In the genomic region with DNA sequence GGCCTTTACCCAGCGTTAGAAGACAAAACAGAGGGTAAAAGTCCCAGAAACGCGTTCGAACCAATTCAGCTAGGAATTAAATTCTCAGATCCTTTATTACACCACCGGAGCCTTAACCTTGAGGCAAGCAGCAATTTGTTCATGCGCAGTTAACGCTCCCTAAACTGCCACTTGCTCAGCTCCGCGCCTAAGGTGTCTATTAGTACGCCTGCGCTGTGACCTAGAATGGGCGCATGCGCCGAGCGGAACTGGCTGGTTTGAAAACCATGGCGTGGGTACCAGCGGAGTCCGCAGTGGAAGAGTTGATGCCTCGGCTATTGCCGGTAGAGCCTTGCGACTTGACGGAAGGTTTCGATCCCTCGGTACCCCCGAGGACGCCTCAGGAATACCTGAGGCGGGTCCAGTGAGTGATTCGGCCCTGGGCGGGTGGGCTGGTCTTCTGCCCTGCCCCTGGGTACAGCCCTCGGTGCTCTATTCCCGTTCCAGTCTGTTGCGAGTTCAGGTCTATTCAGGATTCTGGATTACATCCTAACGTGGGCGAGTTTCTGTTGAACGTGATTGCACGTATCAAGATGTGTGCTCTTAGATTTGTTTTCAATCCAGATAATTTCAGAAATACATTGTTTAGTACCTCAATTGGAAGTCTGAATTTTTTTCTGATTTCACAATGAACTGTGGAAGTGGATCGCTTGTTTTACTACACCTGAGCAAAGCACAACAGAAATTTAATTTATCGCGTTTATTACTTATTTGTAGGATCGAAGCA, we compare ENCODE assay signal across 1 cellular context.
TF ChIP-seq lines count a peak whose summit lies in the region.

A gene with protein sequence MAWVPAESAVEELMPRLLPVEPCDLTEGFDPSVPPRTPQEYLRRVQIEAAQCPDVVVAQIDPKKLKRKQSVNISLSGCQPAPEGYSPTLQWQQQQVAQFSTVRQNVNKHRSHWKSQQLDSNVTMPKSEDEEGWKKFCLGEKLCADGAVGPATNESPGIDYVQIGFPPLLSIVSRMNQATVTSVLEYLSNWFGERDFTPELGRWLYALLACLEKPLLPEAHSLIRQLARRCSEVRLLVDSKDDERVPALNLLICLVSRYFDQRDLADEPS (plus strand): TSS at position 251 of the 766 bp plus-strand sequence. CDS start 16 bp downstream, at position 267.

TF ChIP-seq in HepG2, 621 proteins besides CTCF, POLR2A, EP300 and RAD21 (continued from another document and continues in another):
- TF ChIP-seq, protein P1, sequence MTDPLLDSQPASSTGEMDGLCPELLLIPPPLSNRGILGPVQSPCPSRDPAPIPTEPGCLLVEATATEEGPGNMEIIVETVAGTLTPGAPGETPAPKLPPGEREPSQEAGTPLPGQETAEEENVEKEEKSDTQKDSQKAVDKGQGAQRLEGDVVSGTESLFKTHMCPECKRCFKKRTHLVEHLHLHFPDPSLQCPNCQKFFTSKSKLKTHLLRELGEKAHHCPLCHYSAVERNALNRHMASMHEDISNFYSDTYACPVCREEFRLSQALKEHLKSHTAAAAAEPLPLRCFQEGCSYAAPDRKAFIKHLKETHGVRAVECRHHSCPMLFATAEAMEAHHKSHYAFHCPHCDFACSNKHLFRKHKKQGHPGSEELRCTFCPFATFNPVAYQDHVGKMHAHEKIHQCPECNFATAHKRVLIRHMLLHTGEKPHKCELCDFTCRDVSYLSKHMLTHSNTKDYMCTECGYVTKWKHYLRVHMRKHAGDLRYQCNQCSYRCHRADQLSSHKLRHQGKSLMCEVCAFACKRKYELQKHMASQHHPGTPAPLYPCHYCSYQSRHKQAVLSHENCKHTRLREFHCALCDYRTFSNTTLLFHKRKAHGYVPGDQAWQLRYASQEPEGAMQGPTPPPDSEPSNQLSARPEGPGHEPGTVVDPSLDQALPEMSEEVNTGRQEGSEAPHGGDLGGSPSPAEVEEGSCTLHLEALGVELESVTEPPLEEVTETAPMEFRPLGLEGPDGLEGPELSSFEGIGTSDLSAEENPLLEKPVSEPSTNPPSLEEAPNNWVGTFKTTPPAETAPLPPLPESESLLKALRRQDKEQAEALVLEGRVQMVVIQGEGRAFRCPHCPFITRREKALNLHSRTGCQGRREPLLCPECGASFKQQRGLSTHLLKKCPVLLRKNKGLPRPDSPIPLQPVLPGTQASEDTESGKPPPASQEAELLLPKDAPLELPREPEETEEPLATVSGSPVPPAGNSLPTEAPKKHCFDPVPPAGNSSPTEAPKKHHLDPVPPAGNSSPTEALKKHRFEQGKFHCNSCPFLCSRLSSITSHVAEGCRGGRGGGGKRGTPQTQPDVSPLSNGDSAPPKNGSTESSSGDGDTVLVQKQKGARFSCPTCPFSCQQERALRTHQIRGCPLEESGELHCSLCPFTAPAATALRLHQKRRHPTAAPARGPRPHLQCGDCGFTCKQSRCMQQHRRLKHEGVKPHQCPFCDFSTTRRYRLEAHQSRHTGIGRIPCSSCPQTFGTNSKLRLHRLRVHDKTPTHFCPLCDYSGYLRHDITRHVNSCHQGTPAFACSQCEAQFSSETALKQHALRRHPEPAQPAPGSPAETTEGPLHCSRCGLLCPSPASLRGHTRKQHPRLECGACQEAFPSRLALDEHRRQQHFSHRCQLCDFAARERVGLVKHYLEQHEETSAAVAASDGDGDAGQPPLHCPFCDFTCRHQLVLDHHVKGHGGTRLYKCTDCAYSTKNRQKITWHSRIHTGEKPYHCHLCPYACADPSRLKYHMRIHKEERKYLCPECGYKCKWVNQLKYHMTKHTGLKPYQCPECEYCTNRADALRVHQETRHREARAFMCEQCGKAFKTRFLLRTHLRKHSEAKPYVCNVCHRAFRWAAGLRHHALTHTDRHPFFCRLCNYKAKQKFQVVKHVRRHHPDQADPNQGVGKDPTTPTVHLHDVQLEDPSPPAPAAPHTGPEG (CRISPR knock-in tag; IDR thresholded peaks at IDR 0.05) = peak; percentile 94
- TF ChIP-seq, protein P2, sequence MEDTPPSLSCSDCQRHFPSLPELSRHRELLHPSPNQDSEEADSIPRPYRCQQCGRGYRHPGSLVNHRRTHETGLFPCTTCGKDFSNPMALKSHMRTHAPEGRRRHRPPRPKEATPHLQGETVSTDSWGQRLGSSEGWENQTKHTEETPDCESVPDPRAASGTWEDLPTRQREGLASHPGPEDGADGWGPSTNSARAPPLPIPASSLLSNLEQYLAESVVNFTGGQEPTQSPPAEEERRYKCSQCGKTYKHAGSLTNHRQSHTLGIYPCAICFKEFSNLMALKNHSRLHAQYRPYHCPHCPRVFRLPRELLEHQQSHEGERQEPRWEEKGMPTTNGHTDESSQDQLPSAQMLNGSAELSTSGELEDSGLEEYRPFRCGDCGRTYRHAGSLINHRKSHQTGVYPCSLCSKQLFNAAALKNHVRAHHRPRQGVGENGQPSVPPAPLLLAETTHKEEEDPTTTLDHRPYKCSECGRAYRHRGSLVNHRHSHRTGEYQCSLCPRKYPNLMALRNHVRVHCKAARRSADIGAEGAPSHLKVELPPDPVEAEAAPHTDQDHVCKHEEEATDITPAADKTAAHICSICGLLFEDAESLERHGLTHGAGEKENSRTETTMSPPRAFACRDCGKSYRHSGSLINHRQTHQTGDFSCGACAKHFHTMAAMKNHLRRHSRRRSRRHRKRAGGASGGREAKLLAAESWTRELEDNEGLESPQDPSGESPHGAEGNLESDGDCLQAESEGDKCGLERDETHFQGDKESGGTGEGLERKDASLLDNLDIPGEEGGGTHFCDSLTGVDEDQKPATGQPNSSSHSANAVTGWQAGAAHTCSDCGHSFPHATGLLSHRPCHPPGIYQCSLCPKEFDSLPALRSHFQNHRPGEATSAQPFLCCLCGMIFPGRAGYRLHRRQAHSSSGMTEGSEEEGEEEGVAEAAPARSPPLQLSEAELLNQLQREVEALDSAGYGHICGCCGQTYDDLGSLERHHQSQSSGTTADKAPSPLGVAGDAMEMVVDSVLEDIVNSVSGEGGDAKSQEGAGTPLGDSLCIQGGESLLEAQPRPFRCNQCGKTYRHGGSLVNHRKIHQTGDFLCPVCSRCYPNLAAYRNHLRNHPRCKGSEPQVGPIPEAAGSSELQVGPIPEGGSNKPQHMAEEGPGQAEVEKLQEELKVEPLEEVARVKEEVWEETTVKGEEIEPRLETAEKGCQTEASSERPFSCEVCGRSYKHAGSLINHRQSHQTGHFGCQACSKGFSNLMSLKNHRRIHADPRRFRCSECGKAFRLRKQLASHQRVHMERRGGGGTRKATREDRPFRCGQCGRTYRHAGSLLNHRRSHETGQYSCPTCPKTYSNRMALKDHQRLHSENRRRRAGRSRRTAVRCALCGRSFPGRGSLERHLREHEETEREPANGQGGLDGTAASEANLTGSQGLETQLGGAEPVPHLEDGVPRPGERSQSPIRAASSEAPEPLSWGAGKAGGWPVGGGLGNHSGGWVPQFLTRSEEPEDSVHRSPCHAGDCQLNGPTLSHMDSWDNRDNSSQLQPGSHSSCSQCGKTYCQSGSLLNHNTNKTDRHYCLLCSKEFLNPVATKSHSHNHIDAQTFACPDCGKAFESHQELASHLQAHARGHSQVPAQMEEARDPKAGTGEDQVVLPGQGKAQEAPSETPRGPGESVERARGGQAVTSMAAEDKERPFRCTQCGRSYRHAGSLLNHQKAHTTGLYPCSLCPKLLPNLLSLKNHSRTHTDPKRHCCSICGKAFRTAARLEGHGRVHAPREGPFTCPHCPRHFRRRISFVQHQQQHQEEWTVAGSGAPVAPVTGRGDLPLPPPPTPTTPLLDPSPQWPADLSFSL (CRISPR knock-in tag; IDR thresholded peaks at IDR 0.05) = no peak
- TF ChIP-seq ARNT2 (CRISPR knock-in tag; IDR thresholded peaks at IDR 0.05; ENCODE audit: low read depth) = peak; percentile 95
- TF ChIP-seq KDM5B (CRISPR knock-in tag; IDR thresholded peaks at IDR 0.05; ENCODE audit: borderline replicate concordance) = peak; percentile 98
- TF ChIP-seq, protein P3, sequence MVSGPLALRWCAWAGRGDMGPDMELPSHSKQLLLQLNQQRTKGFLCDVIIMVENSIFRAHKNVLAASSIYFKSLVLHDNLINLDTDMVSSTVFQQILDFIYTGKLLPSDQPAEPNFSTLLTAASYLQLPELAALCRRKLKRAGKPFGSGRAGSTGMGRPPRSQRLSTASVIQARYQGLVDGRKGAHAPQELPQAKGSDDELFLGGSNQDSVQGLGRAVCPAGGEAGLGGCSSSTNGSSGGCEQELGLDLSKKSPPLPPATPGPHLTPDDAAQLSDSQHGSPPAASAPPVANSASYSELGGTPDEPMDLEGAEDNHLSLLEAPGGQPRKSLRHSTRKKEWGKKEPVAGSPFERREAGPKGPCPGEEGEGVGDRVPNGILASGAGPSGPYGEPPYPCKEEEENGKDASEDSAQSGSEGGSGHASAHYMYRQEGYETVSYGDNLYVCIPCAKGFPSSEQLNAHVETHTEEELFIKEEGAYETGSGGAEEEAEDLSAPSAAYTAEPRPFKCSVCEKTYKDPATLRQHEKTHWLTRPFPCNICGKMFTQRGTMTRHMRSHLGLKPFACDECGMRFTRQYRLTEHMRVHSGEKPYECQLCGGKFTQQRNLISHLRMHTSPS (CRISPR knock-in tag; IDR thresholded peaks at IDR 0.05; ENCODE audit: low read depth) = peak; percentile 64; the same call in 1 of the 2 replicates
- peak; percentile 98 for TF ChIP-seq ZNF354B (CRISPR knock-in tag; IDR thresholded peaks at IDR 0.05)
- TF ChIP-seq ZNF839 (CRISPR knock-in tag; IDR thresholded peaks at IDR 0.05; ENCODE audit: borderline replicate concordance) = peak; percentile 98
- no peak for TF ChIP-seq ZNF660 (CRISPR knock-in tag; IDR thresholded peaks at IDR 0.05; ENCODE audit: borderline replicate concordance, low read depth)
- peak; percentile 54; the same call in 1 of the 2 replicates for TF ChIP-seq SNAI1 (CRISPR knock-in tag; IDR thresholded peaks at IDR 0.05; ENCODE audit: borderline replicate concordance)
- TF ChIP-seq FLYWCH1 (CRISPR knock-in tag; IDR thresholded peaks at IDR 0.05) = no peak
- no peak for TF ChIP-seq DNMT1 (CRISPR knock-in tag; IDR thresholded peaks at IDR 0.05)
- peak; percentile 65 for TF ChIP-seq GATAD2A (CRISPR knock-in tag; IDR thresholded peaks at IDR 0.05)
- peak; percentile 99 for TF ChIP-seq ZNF350 (CRISPR knock-in tag; IDR thresholded peaks at IDR 0.05; ENCODE audit: borderline replicate concordance, low read depth)
- no peak for TF ChIP-seq NFE2L2 (IDR thresholded peaks at IDR 0.05; ENCODE audit: low read length)
- no peak; the same call in 1 of the 2 replicates for TF ChIP-seq NFYC (CRISPR knock-in tag; IDR thresholded peaks at IDR 0.05)
- TF ChIP-seq ZMYM2 (CRISPR knock-in tag; IDR thresholded peaks at IDR 0.05) = peak; percentile 75
- TF ChIP-seq MIER2 (CRISPR knock-in tag; IDR thresholded peaks at IDR 0.05) = peak; percentile 77
- TF ChIP-seq RBM22 (optimal IDR thresholded peaks at IDR 0.05; ENCODE audit: low read length) = peak; percentile 80
- TF ChIP-seq, protein P4, sequence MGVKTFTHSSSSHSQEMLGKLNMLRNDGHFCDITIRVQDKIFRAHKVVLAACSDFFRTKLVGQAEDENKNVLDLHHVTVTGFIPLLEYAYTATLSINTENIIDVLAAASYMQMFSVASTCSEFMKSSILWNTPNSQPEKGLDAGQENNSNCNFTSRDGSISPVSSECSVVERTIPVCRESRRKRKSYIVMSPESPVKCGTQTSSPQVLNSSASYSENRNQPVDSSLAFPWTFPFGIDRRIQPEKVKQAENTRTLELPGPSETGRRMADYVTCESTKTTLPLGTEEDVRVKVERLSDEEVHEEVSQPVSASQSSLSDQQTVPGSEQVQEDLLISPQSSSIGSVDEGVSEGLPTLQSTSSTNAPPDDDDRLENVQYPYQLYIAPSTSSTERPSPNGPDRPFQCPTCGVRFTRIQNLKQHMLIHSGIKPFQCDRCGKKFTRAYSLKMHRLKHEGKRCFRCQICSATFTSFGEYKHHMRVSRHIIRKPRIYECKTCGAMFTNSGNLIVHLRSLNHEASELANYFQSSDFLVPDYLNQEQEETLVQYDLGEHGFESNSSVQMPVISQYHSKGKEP (CRISPR knock-in tag; IDR thresholded peaks at IDR 0.05) = peak; percentile 71
- peak; percentile 51; the same call in 1 of the 2 replicates for TF ChIP-seq ZNF746 (CRISPR knock-in tag; IDR thresholded peaks at IDR 0.05)
- peak; percentile 63 for TF ChIP-seq CREM (IDR thresholded peaks at IDR 0.05)
- no peak for TF ChIP-seq CREM (CRISPR knock-in tag; IDR thresholded peaks at IDR 0.05)
- TF ChIP-seq, protein P5, sequence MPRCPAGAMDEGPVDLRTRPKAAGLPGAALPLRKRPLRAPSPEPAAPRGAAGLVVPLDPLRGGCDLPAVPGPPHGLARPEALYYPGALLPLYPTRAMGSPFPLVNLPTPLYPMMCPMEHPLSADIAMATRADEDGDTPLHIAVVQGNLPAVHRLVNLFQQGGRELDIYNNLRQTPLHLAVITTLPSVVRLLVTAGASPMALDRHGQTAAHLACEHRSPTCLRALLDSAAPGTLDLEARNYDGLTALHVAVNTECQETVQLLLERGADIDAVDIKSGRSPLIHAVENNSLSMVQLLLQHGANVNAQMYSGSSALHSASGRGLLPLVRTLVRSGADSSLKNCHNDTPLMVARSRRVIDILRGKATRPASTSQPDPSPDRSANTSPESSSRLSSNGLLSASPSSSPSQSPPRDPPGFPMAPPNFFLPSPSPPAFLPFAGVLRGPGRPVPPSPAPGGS (CRISPR knock-in tag; IDR thresholded peaks at IDR 0.05) = peak; percentile 88; the same call in 1 of the 2 replicates
- TF ChIP-seq SIX1 (CRISPR knock-in tag; IDR thresholded peaks at IDR 0.05; ENCODE audit: borderline replicate concordance) = 0 out of 2 replicates have a peak, but pooled peaks have one; percentile 5
- TF ChIP-seq, protein P6, sequence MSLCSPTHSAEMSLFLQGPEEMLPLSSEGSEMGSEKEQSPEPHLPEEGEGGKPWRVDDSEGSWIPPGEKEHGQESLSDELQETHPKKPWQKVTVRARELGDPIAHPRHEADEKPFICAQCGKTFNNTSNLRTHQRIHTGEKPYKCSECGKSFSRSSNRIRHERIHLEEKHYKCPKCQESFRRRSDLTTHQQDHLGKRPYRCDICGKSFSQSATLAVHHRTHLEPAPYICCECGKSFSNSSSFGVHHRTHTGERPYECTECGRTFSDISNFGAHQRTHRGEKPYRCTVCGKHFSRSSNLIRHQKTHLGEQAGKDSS (CRISPR knock-in tag; IDR thresholded peaks at IDR 0.05; ENCODE audit: borderline replicate concordance, low read depth) = peak; percentile 96
- TF ChIP-seq, protein P7, sequence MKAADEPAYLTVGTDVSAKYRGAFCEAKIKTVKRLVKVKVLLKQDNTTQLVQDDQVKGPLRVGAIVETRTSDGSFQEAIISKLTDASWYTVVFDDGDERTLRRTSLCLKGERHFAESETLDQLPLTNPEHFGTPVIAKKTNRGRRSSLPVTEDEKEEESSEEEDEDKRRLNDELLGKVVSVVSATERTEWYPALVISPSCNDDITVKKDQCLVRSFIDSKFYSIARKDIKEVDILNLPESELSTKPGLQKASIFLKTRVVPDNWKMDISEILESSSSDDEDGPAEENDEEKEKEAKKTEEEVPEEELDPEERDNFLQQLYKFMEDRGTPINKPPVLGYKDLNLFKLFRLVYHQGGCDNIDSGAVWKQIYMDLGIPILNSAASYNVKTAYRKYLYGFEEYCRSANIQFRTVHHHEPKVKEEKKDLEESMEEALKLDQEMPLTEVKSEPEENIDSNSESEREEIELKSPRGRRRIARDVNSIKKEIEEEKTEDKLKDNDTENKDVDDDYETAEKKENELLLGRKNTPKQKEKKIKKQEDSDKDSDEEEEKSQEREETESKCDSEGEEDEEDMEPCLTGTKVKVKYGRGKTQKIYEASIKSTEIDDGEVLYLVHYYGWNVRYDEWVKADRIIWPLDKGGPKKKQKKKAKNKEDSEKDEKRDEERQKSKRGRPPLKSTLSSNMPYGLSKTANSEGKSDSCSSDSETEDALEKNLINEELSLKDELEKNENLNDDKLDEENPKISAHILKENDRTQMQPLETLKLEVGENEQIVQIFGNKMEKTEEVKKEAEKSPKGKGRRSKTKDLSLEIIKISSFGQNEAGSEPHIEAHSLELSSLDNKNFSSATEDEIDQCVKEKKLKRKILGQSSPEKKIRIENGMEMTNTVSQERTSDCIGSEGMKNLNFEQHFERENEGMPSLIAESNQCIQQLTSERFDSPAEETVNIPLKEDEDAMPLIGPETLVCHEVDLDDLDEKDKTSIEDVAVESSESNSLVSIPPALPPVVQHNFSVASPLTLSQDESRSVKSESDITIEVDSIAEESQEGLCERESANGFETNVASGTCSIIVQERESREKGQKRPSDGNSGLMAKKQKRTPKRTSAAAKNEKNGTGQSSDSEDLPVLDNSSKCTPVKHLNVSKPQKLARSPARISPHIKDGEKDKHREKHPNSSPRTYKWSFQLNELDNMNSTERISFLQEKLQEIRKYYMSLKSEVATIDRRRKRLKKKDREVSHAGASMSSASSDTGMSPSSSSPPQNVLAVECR (CRISPR knock-in tag; IDR thresholded peaks at IDR 0.05; ENCODE audit: borderline replicate concordance) = peak; percentile 98
